9 cellular contexts compared by ENCODE assay signal in the genomic region with DNA sequence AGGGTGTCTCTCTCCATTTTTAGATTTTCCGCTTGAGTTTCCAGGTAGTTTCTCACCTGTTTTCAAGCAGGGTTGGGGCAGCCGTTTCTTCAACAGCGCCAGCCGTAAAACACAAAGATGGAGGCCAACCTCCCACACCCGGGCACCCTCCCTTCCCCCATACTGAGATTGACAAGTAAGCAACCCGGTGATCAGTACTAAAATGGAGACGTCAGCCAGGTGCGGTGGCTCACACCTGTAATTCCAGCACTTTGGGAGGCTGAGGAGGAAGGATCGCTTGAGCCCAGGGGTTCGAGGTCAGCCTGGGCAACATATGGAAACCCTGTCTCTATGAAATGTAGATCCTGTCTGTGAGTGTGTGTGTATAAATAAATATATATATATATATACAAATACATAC. TPM values are rescaled to one million over a fixed set of nuclear protein-coding genes. Genes with fewer than 3 reads are reported as not detected.
DNase-seq lines count a peak whose midpoint lies in the region; ATAC-seq and TF ChIP-seq lines count a peak whose summit lies in the region.
"Had no signal": no experiment of that assay in that cellular context is flagged by ENCODE, and none has a peak within 500 bp of the region (broad histone marks: within the 10 kb centered on the region; RNA-seq: fewer than 3 reads in every experiment).

No MANE protein-coding gene starts in this region.

- no peaks in the 10 kb centered on the region for H3K9me3 Mint-ChIP-seq in activated T-helper 1 cell treated with anti-CD3 and anti-CD28 coated beads, Interleukin-12 subunit alpha, Interleukin-12 subunit beta, Interleukin-2, Interleukin-4 antibody, amounts not matched to agents 30 ng/mL and 10 ng/mL and 1 ng/mL, durations not matched to agents 14 hours and 24 hours and 36 hours

- H3K4me3 ChIP-seq in heart right ventricle (peak overlapping the region in 8 of 10 donors; percentile 69 to 99 (median 86)), mesodermal cell (ENCODE audit: extremely low read depth, insufficient read depth, low read length, poor library complexity, severe bottlenecking) (peak overlapping the region; percentile 74), uterus (peak overlapping the region; percentile 75 to 94)

- no peaks in the 10 kb centered on the region for H3K27me3 ChIP-seq in heart right ventricle
- H3K27me3 ChIP-seq in uterus = no peaks in the 10 kb centered on the region
- H3K27me3 ChIP-seq: Peyer's patch had no signal

- intact Hi-C loops in heart right ventricle (cut with DNase I) (loop anchor here in 9 of 10 donors (1.0 to 10.0 kb wide), 14 partner anchors 31 to 445 kb away; a partner anchor contains a TSS), left ventricle myocardium superior (cut with micrococcal nuclease) (loop anchor here (5.0 kb wide), 1 partner anchor 62 kb away; no protein-coding TSS in a partner anchor), uterus (cut with DNase I; ENCODE audit: low total_unique reads) (loop anchor here (5.0 to 10.0 kb wide), 2 partner anchors 55 to 327 kb away; a partner anchor contains a TSS)
- intact Hi-C loops in activated T-helper 1 cell treated with anti-CD3 and anti-CD28 coated beads, Interleukin-12 subunit alpha, Interleukin-12 subunit beta, Interleukin-2, Interleukin-4 antibody, amounts not matched to agents 30 ng/mL and 10 ng/mL and 1 ng/mL, durations not matched to agents 14 hours and 24 hours and 36 hours (cut with micrococcal nuclease) = loop anchor here (1.0 kb wide), 7 partner anchors 31 to 380 kb away; a partner anchor contains a TSS

- H3K36me3 ChIP-seq in heart right ventricle = peaks cover 0 to 15% (median 0%) of the 10 kb centered on the region in 9 donors
- H3K36me3 ChIP-seq in mesodermal cell (ENCODE audit: control insufficient read depth, insufficient read depth, low read length) = peaks cover 20% of the 10 kb centered on the region
- H3K36me3 ChIP-seq in uterus = no peaks in the 10 kb centered on the region
- H3K36me3 ChIP-seq: Peyer's patch had no signal

- ATAC-seq in heart right ventricle (no peak), left ventricle myocardium superior (no peak), GM19452 (IDR thresholded peaks at IDR 0.05; ENCODE audit: unreplicated experiment) (no peak)

- peaks cover 47% of the 10 kb centered on the region for H3K4me1 Mint-ChIP-seq in activated T-helper 1 cell treated with anti-CD3 and anti-CD28 coated beads, Interleukin-12 subunit alpha, Interleukin-12 subunit beta, Interleukin-2, Interleukin-4 antibody, amounts not matched to agents 30 ng/mL and 10 ng/mL and 1 ng/mL, durations not matched to agents 14 hours and 24 hours and 36 hours (ENCODE audit: low read depth)

- WGBS in heart right ventricle, 2 donors = 66 to 69% methylated on average over 10 of the region's 10 CpGs
- 92 to 95% methylated on average over 4 to 6 of the region's 10 CpGs for WGBS in mesodermal cell (ENCODE audit: insufficient coverage in 2 of 2), 2 experiments

- no peak overlapping the region for H3K27ac Mint-ChIP-seq in activated T-helper 1 cell treated with anti-CD3 and anti-CD28 coated beads, Interleukin-12 subunit alpha, Interleukin-12 subunit beta, Interleukin-2, Interleukin-4 antibody, amounts not matched to agents 30 ng/mL and 10 ng/mL and 1 ng/mL, durations not matched to agents 14 hours and 24 hours and 36 hours

- H3K27ac ChIP-seq in heart right ventricle (no peak overlapping the region), mesodermal cell (ENCODE audit: low read depth, low read length, severe bottlenecking) (no peak overlapping the region), uterus (no peak overlapping the region)

- H3K27me3 Mint-ChIP-seq in activated T-helper 1 cell treated with anti-CD3 and anti-CD28 coated beads, Interleukin-12 subunit alpha, Interleukin-12 subunit beta, Interleukin-2, Interleukin-4 antibody, amounts not matched to agents 30 ng/mL and 10 ng/mL and 1 ng/mL, durations not matched to agents 14 hours and 24 hours and 36 hours (ENCODE audit: insufficient read depth) = no peaks in the 10 kb centered on the region

- TF ChIP-seq CTCF in heart right ventricle (IDR thresholded peaks at IDR 0.05) (no peak), uterus (IDR thresholded peaks at IDR 0.05) (no peak)

- no peak for DNase-seq in heart right ventricle
- no peak for DNase-seq in left ventricle myocardium superior
- DNase-seq in activated T-helper 1 cell treated with anti-CD3 and anti-CD28 coated beads, Interleukin-12 subunit alpha, Interleukin-12 subunit beta, Interleukin-2, Interleukin-4 antibody, amounts not matched to agents 30 ng/mL and 10 ng/mL and 1 ng/mL, durations not matched to agents 14 hours and 24 hours and 36 hours (ENCODE audit: low spot score) = no peak
- peak in 1 of 2 donors; percentile 21 for DNase-seq in uterus
- DNase-seq in NCI-H2227 treated with DMSO at 0.1 percent for 48 hours (lab: John Stamatoyannopoulos, UW) = no peak
- DNase-seq in dedifferentiated amniotic fluid mesenchymal stem cell (ENCODE audit: extremely low spot score) = no peak

- TF ChIP-seq POLR2A in uterus (IDR thresholded peaks at IDR 0.05) = no peak

- peak overlapping the region; percentile 66 for H3K4me3 Mint-ChIP-seq in activated T-helper 1 cell treated with anti-CD3 and anti-CD28 coated beads, Interleukin-12 subunit alpha, Interleukin-12 subunit beta, Interleukin-2, Interleukin-4 antibody, amounts not matched to agents 30 ng/mL and 10 ng/mL and 1 ng/mL, durations not matched to agents 14 hours and 24 hours and 36 hours

- H3K4me1 ChIP-seq in heart right ventricle (peaks cover 0 to 55% (median 15%) of the 10 kb centered on the region in 9 donors), mesodermal cell (ENCODE audit: control insufficient read depth, insufficient read depth, low read length, poor library complexity, severe bottlenecking) (peaks cover 12% of the 10 kb centered on the region), uterus (no peaks in the 10 kb centered on the region)

- peaks cover 8% of the 10 kb centered on the region for H3K36me3 Mint-ChIP-seq in activated T-helper 1 cell treated with anti-CD3 and anti-CD28 coated beads, Interleukin-12 subunit alpha, Interleukin-12 subunit beta, Interleukin-2, Interleukin-4 antibody, amounts not matched to agents 30 ng/mL and 10 ng/mL and 1 ng/mL, durations not matched to agents 14 hours and 24 hours and 36 hours (ENCODE audit: low read depth)

- H3K9me3 ChIP-seq in heart right ventricle (no peaks in the 10 kb centered on the region), mesodermal cell (ENCODE audit: control insufficient read depth, low read length) (no peaks in the 10 kb centered on the region), uterus (no peaks in the 10 kb centered on the region)
- H3K9me3 ChIP-seq: Peyer's patch had no signal

RNA-seq across cellular contexts. Expression of a gene that starts 0.9 kb away (rescaled TPM):
- 1 to 10 TPM; 3.7 to 8.1 (median 5.9) TPM for total RNA-seq in heart right ventricle
- polyA plus RNA-seq in heart right ventricle = 1 to 10 TPM; 4.1 to 4.2 TPM
- 6.4 TPM for total RNA-seq in left ventricle myocardium superior
- 6.5 and 7.0 TPM in 2 replicates for total RNA-seq in activated T-helper 1 cell treated with anti-CD3 and anti-CD28 coated beads, Interleukin-12 subunit alpha, Interleukin-12 subunit beta, Interleukin-2, Interleukin-4 antibody, amounts not matched to agents 30 ng/mL and 10 ng/mL and 1 ng/mL, durations not matched to agents 14 hours and 24 hours and 36 hours
- 21.9 TPM for polyA plus RNA-seq in mesodermal cell (2013, experiment 1 of 2)
- polyA plus RNA-seq in mesodermal cell (2013, experiment 2 of 2) = 18.6 TPM
- 10 to 100 TPM in 1 of 4 donors, 1 to 10 TPM in 2, under 1 TPM in 1; 0.59 to 30.0 (median 5.3) TPM for total RNA-seq in uterus

RNA-seq across cellular contexts. Expression of a gene that starts 54.2 kb away (rescaled TPM):
- 10 to 100 TPM; 10.4 to 16.0 (median 13.9) TPM for total RNA-seq in heart right ventricle
- polyA plus RNA-seq in heart right ventricle = 10 to 100 TPM; 16.7 to 18.4 TPM
- total RNA-seq in left ventricle myocardium superior = 10.5 TPM
- total RNA-seq in activated T-helper 1 cell treated with anti-CD3 and anti-CD28 coated beads, Interleukin-12 subunit alpha, Interleukin-12 subunit beta, Interleukin-2, Interleukin-4 antibody, amounts not matched to agents 30 ng/mL and 10 ng/mL and 1 ng/mL, durations not matched to agents 14 hours and 24 hours and 36 hours = 27.8 and 33.5 TPM in 2 replicates
- 18.5 TPM for polyA plus RNA-seq in mesodermal cell (2013, experiment 1 of 2)
- 21.6 TPM for polyA plus RNA-seq in mesodermal cell (2013, experiment 2 of 2)
- 10 to 100 TPM; 14.4 to 54.3 (median 39.3) TPM for total RNA-seq in uterus

RNA-seq across cellular contexts. Expression of a gene that starts 58.1 kb away (rescaled TPM):
- 1 to 10 TPM in 9 of 10 donors, under 1 TPM in 1; 0.96 to 6.6 (median 2.1) TPM for total RNA-seq in heart right ventricle
- polyA plus RNA-seq in heart right ventricle = 1 to 10 TPM; 2.3 to 8.0 TPM
- 1.3 TPM for total RNA-seq in left ventricle myocardium superior
- 3.0 and 3.5 TPM in 2 replicates for total RNA-seq in activated T-helper 1 cell treated with anti-CD3 and anti-CD28 coated beads, Interleukin-12 subunit alpha, Interleukin-12 subunit beta, Interleukin-2, Interleukin-4 antibody, amounts not matched to agents 30 ng/mL and 10 ng/mL and 1 ng/mL, durations not matched to agents 14 hours and 24 hours and 36 hours
- 9.7 TPM for polyA plus RNA-seq in mesodermal cell (2013, experiment 1 of 2)
- polyA plus RNA-seq in mesodermal cell (2013, experiment 2 of 2) = 9.4 TPM
- 10 to 100 TPM in 1 of 4 donors, 1 to 10 TPM in 3; 3.1 to 10.5 (median 7.4) TPM for total RNA-seq in uterus
